Comparison of ENCODE assay signal across 20 cellular contexts in genomic region chr10:110544958-110545537, GRCh38. TPM values are rescaled to one million over a fixed set of nuclear protein-coding genes. Genes with fewer than 3 reads are reported as not detected.
DNase-seq lines count a peak whose midpoint lies in the region; ATAC-seq and TF ChIP-seq lines count a peak whose summit lies in the region.
"Had no signal": no experiment of that assay in that cellular context is flagged by ENCODE, and none has a peak within 500 bp of the region (broad histone marks: within the 10 kb centered on the region; RNA-seq: fewer than 3 reads in every experiment).

No MANE protein-coding gene starts in this region.

- TF ChIP-seq CTCF in GM13976 (IDR thresholded peaks at IDR 0.05; ENCODE audit: borderline replicate concordance, control extremely low read depth, extremely low read depth, insufficient read depth, missing control alignments), result no peak

- H3K4me1 ChIP-seq in GM23248 (ENCODE audit: insufficient read depth), result no peaks in the 10 kb centered on the region
- H3K4me1 ChIP-seq in adipocyte (ENCODE audit: control insufficient read depth, insufficient read depth, low read length), result peaks cover 20% of the 10 kb centered on the region
- H3K4me1 ChIP-seq: gastrocnemius medialis, right atrium auricular region had no signal

- H3K9me3 ChIP-seq in GM23248 (ENCODE audit: low read depth), result no peaks in the 10 kb centered on the region
- H3K9me3 ChIP-seq in adipocyte (ENCODE audit: control insufficient read depth, low read length), result no peaks in the 10 kb centered on the region
- H3K9me3 ChIP-seq: gastrocnemius medialis, neutrophil, right atrium auricular region, thoracic aorta had no signal

- ATAC-seq in HG03378 (IDR thresholded peaks at IDR 0.05; ENCODE audit: unreplicated experiment), result no peak
- no peak for ATAC-seq in esophagus mucosa
- ATAC-seq: gastrocnemius medialis; stimulated activated memory B cell treated with anti-CD40 and anti-IgM and Interleukin-4, amounts not matched to agents 10 μg/mL and 1 μg/mL and 100 μg/mL, for 72 hours had no signal

- no peaks in the 10 kb centered on the region for H4K20me1 ChIP-seq in GM23248 (ENCODE audit: insufficient read depth)

- no peaks in the 10 kb centered on the region for H3K79me2 ChIP-seq in GM23248 (ENCODE audit: insufficient read depth)

- H3F3A ChIP-seq in GM23248 (ENCODE audit: insufficient read depth), result no peaks in the 10 kb centered on the region

- H2AFZ ChIP-seq in GM23248, result no peak overlapping the region

- H3K36me3 ChIP-seq in GM23248 (ENCODE audit: low read depth) (no peaks in the 10 kb centered on the region), adipocyte (ENCODE audit: control insufficient read depth, insufficient read depth, low read length, severe bottlenecking) (no peaks in the 10 kb centered on the region)
- H3K36me3 ChIP-seq: gastrocnemius medialis, neutrophil, right atrium auricular region, thoracic aorta had no signal

- no peaks in the 10 kb centered on the region for H3K27me3 ChIP-seq in GM23248 (replicated peaks; ENCODE audit: insufficient read depth)
- no peaks in the 10 kb centered on the region for H3K27me3 ChIP-seq in adipocyte (replicated peaks; ENCODE audit: control insufficient read depth, insufficient read depth, low read length)
- H3K27me3 ChIP-seq: right atrium auricular region had no signal

- H3K9ac ChIP-seq in GM23248 (no peak overlapping the region), adipocyte (ENCODE audit: low read length) (no peak overlapping the region)
- H3K9ac ChIP-seq: KMS-11 had no signal

- no peak overlapping the region for H3K27ac ChIP-seq in GM23248
- H3K27ac ChIP-seq: gastrocnemius medialis, KMS-11, neutrophil, right atrium auricular region, thoracic aorta had no signal

- H3K4me3 ChIP-seq in GM23248, result no peak overlapping the region
- H3K4me3 ChIP-seq in adipocyte (ENCODE audit: low read length), result no peak overlapping the region
- H3K4me3 ChIP-seq: gastrocnemius medialis, right atrium auricular region, thoracic aorta had no signal

- no peaks in the 10 kb centered on the region for H3K9me2 ChIP-seq in GM23248 (ENCODE audit: insufficient read depth)

- in situ Hi-C loops in GM23248 (cut with MboI) (no loop called here), GM13976 (cut with MboI; ENCODE audit: low sequenced_read_pairs, unreplicated experiment) (loop anchor here (10.0 kb wide), 1 partner anchor 410 kb away; no protein-coding TSS in a partner anchor)

- H3K4me2 ChIP-seq in GM23248 (ENCODE audit: unreplicated experiment), result no peak overlapping the region
- H3K4me2 ChIP-seq: KMS-11 had no signal

- DNase-seq in AG08395 (ENCODE audit: low spot score) (peak; percentile 22), GM23248 (peak; percentile 52), adipocyte (ENCODE audit: low read depth) (peak; percentile 48), iris pigment epithelial cell (ENCODE audit: low read depth) (peak; percentile 92), inferior parietal cortex (ENCODE audit: extremely low spot score) (no peak), GM13976 (ENCODE audit: low spot score) (no peak)
- DNase-seq: activated CD4-positive, alpha-beta memory T cell treated with anti-CD3 and anti-CD28 coated beads, Interleukin-2, amount 10 ng/mL, durations not matched to agents 7 days and 5 days; activated naive CD4-positive, alpha-beta T cell treated with anti-CD3 and anti-CD28 coated beads, Interleukin-2, amount 50 U/mL, for 16 hours; activated T-cell treated with anti-CD3 and anti-CD28 coated beads, Interleukin-2, amount 50 U/mL, for 24 hours; DMS79 treated with DMSO at 0.1 percent for 48 hours; gastrocnemius medialis; left cardiac atrium; SIG-M5 had no signal

RNA-seq across cellular contexts. Expression of gene SMC3, which starts 22.4 kb away (rescaled TPM):
- total RNA-seq in GM23248 (2014; rRNA removed; shearing (Covaris generic)), result 14.4 and 17.8 TPM in 2 replicates
- polyA plus RNA-seq in GM23248 (2016; fragmentation: Nextera tagmentation; extraction: Ambion mirVana), result 57.7 and 60.5 TPM in 2 replicates
- 23.9 TPM for total RNA-seq in esophagus mucosa

RNA-seq across cellular contexts. Expression of gene DUSP5, which starts 47.3 kb away (rescaled TPM):
- 17.8 and 18.0 TPM in 2 replicates for total RNA-seq in GM23248 (2014; rRNA removed; shearing (Covaris generic))
- polyA plus RNA-seq in GM23248 (2016; fragmentation: Nextera tagmentation; extraction: Ambion mirVana), result 5.8 and 13.3 TPM in 2 replicates
- total RNA-seq in esophagus mucosa, result 26.8 TPM

Comparison
In these comparisons a context has a peak if more than half of its experiments do, and no peak if none do; other contexts are left out.
1. DNase-seq: peak in AG08395 (single experiment), GM23248 (single experiment), adipocyte (single experiment) and iris pigment epithelial cell (single experiment); none in inferior parietal cortex (single experiment) and GM13976 (single experiment).